ENCODE assay signal across 18 cellular contexts in genomic region chr4:180391613-180392012, GRCh38.
"Had no signal": no experiment of that assay in that cellular context is flagged by ENCODE, and none has a peak within 500 bp of the region (broad histone marks: within the 10 kb centered on the region; RNA-seq: fewer than 3 reads in every experiment).

No MANE protein-coding gene starts in this region.

- H3K27me3 Mint-ChIP-seq: effector memory CD8-positive, alpha-beta T cell; naive B cell; progenitor cell of endocrine pancreas had no signal

- H3K27ac Mint-ChIP-seq: effector memory CD8-positive, alpha-beta T cell; naive B cell; nephron; progenitor cell of endocrine pancreas had no signal

- H3K9me3 Mint-ChIP-seq: naive B cell, nephron had no signal

- H3K36me3 Mint-ChIP-seq: naive B cell had no signal

- DNase-seq: effector memory CD8-positive, alpha-beta T cell; gastrocnemius medialis; heart right ventricle; hypothalamus; kidney glomerular epithelial cell; mesendoderm; naive B cell; occipital lobe; pancreas; right cardiac atrium; small intestine; stimulated activated CD4-positive, alpha-beta T cell treated with anti-CD3 and anti-CD28 coated beads, Interleukin-12 subunit alpha, Interleukin-12 subunit beta, amount 100 ng/mL, for 4 hours; stimulated activated naive CD4-positive, alpha-beta T cell treated with Interleukin-2 at 50 U/mL for 16 hours; tibial artery; upper lobe of left lung; uterus had no signal

- H3K4me3 Mint-ChIP-seq: effector memory CD8-positive, alpha-beta T cell; naive B cell; nephron had no signal

- H3K4me1 Mint-ChIP-seq: nephron had no signal

- ATAC-seq: effector memory CD8-positive, alpha-beta T cell; gastrocnemius medialis; heart right ventricle; pancreas; right cardiac atrium had no signal
